ENCODE assay signal across 19 cellular contexts in genomic region chr1:111862599-111862998, GRCh38.
"Had no signal": no experiment of that assay in that cellular context is flagged by ENCODE, and none has a peak within 500 bp of the region (broad histone marks: within the 10 kb centered on the region; RNA-seq: fewer than 3 reads in every experiment).

No MANE protein-coding gene starts in this region.

- H3K27ac ChIP-seq: hepatocyte, neutrophil, parathyroid adenoma, skin epidermis, spleen, thoracic aorta, tibial nerve, upper lobe of right lung, uterus had no signal

- H3K4me3 ChIP-seq: hepatocyte, mucosa of descending colon, skin epidermis, spleen, thoracic aorta, tibial nerve, upper lobe of right lung, uterus had no signal

- H3K9me3 ChIP-seq: mucosa of descending colon, neutrophil, spleen, thoracic aorta, tibial nerve, upper lobe of right lung, uterus had no signal

- DNase-seq: cerebellar nuclear complex; cortex of kidney; effector memory CD8-positive, alpha-beta T cell; kidney; mesenchymal stem cell; mucosa of descending colon; naive B cell; spleen; stimulated activated CD4-positive, alpha-beta T cell treated with anti-CD3 and anti-CD28 coated beads, Interleukin-4, amount 100 ng/mL, for 4 hours; upper lobe of right lung; uterus had no signal

- ATAC-seq: effector memory CD8-positive, alpha-beta T cell; mucosa of descending colon; natural killer cell treated with Interleukin-12 subunit alpha and Interleukin-12 subunit beta and Interleukin-15 and Interleukin-18, amount 100 ng/mL, for 72 hours; stimulated activated memory B cell treated with anti-CD40 and anti-IgM and Interleukin-4, amounts not matched to agents 10 μg/mL and 1 μg/mL and 100 μg/mL, for 72 hours; upper lobe of right lung had no signal

- H3K27me3 ChIP-seq: tibial nerve, upper lobe of right lung, uterus had no signal

- H3K36me3 ChIP-seq: neutrophil, spleen, thoracic aorta, tibial nerve, upper lobe of right lung, uterus had no signal

- H3K4me1 ChIP-seq: parathyroid adenoma, tibial nerve, upper lobe of right lung, uterus had no signal
